21 cellular contexts compared by ENCODE assay signal in genomic region chr17:17448076-17448475, GRCh38.
"Had no signal": no experiment of that assay in that cellular context is flagged by ENCODE, and none has a peak within 500 bp of the region (broad histone marks: within the 10 kb centered on the region; RNA-seq: fewer than 3 reads in every experiment).

No MANE protein-coding gene starts in this region.

- H3K4me3 Mint-ChIP-seq: activated naive CD8-positive, alpha-beta T cell; activated T-helper 17 cell treated with anti-CD3 and anti-CD28 coated beads, Interleukin-2, amount 50 U/mL, for 72 hours; central memory CD8-positive, alpha-beta T cell; natural killer cell treated with Interleukin-12 subunit alpha and Interleukin-12 subunit beta and Interleukin-15 and Interleukin-18, amount 100 ng/mL, for 72 hours; stimulated activated naive CD8-positive, alpha-beta T cell treated with anti-CD3 and anti-CD28 coated beads, Interleukin-15, Interleukin-2, amounts not matched to agents 100 ng/mL and 50 ng/mL, for 24 hours; T-cell had no signal

- H3K4me1 ChIP-seq: adrenal gland, ascending aorta, breast epithelium, pancreas, uterus had no signal

- H3K36me3 ChIP-seq: adrenal gland, ascending aorta, breast epithelium, heart right ventricle, pancreas, right lobe of liver, tibial artery, uterus had no signal

- ATAC-seq: activated T-helper 17 cell treated with anti-CD3 and anti-CD28 coated beads, Interleukin-2, amount 50 U/mL, for 72 hours; heart right ventricle; left ventricle myocardium superior; natural killer cell treated with Interleukin-12 subunit alpha and Interleukin-12 subunit beta and Interleukin-15 and Interleukin-18, amount 100 ng/mL, for 72 hours; pancreas; T-cell had no signal

- DNase-seq: activated T-cell treated with anti-CD3 and anti-CD28 coated beads, Interleukin-2, amount 50 U/mL, for 1 hour; effector memory CD4-positive, alpha-beta T cell; heart right ventricle; left ventricle myocardium superior; pancreas; stimulated activated CD4-positive, alpha-beta T cell treated with anti-CD3 and anti-CD28 coated beads, Interleukin-1b, Interleukin-23, amount 100 ng/mL, for 48 hours; substantia nigra; T-cell; tibial artery; uterus had no signal

- FAIRE-seq: colon, pancreas had no signal

- H3K27ac Mint-ChIP-seq: activated naive CD8-positive, alpha-beta T cell; activated T-helper 17 cell treated with anti-CD3 and anti-CD28 coated beads, Interleukin-2, amount 50 U/mL, for 72 hours; natural killer cell treated with Interleukin-12 subunit alpha and Interleukin-12 subunit beta and Interleukin-15 and Interleukin-18, amount 100 ng/mL, for 72 hours; stimulated activated naive CD8-positive, alpha-beta T cell treated with anti-CD3 and anti-CD28 coated beads, Interleukin-15, Interleukin-2, amounts not matched to agents 100 ng/mL and 50 ng/mL, for 24 hours; T-cell had no signal

- H3K4me1 Mint-ChIP-seq: activated T-helper 17 cell treated with anti-CD3 and anti-CD28 coated beads, Interleukin-2, amount 50 U/mL, for 72 hours; central memory CD8-positive, alpha-beta T cell; T-cell had no signal

- H3K9me3 ChIP-seq: adrenal gland, ascending aorta, breast epithelium, heart right ventricle, pancreas, right lobe of liver, tibial artery, uterus had no signal

- H3K4me3 ChIP-seq: adrenal gland, ascending aorta, breast epithelium, heart right ventricle, pancreas, right lobe of liver, skin epidermis, tibial artery, uterus had no signal

- H3K27ac ChIP-seq: adrenal gland, ascending aorta, heart right ventricle, pancreas, tibial artery, uterus had no signal

- H3K27me3 ChIP-seq: adrenal gland, ascending aorta, breast epithelium, heart right ventricle, pancreas, right lobe of liver, uterus had no signal

- H3K27me3 Mint-ChIP-seq: activated naive CD8-positive, alpha-beta T cell; central memory CD8-positive, alpha-beta T cell; stimulated activated naive CD8-positive, alpha-beta T cell treated with anti-CD3 and anti-CD28 coated beads, Interleukin-15, Interleukin-2, amounts not matched to agents 100 ng/mL and 50 ng/mL, for 24 hours; T-cell had no signal

- H3K36me3 Mint-ChIP-seq: activated naive CD8-positive, alpha-beta T cell; natural killer cell treated with Interleukin-12 subunit alpha and Interleukin-12 subunit beta and Interleukin-15 and Interleukin-18, amount 100 ng/mL, for 72 hours; T-cell had no signal
